Comparison of ENCODE assay signal across 25 cellular contexts in genomic region chr3:142977399-142977728, GRCh38. TPM values are rescaled to one million over a fixed set of nuclear protein-coding genes. Genes with fewer than 3 reads are reported as not detected.
DNase-seq lines count a peak whose midpoint lies in the region; ATAC-seq, FAIRE-seq and TF ChIP-seq lines count a peak whose summit lies in the region.
"Had no signal": no experiment of that assay in that cellular context is flagged by ENCODE, and none has a peak within 500 bp of the region (broad histone marks: within the 10 kb centered on the region; RNA-seq: fewer than 3 reads in every experiment).

No MANE protein-coding gene starts in this region.

- H4K20me1 ChIP-seq in astrocyte (ENCODE audit: insufficient read depth, low read length), result no peaks in the 10 kb centered on the region

- no peaks in the 10 kb centered on the region for H3K36me3 ChIP-seq in astrocyte (ENCODE audit: insufficient read depth, low read length)
- H3K36me3 ChIP-seq in colonic mucosa, result no peaks in the 10 kb centered on the region
- H3K36me3 ChIP-seq: esophagus muscularis mucosa, suprapubic skin had no signal

- H3K4me3 Mint-ChIP-seq in astrocyte (ENCODE audit: unreplicated experiment), result no peak overlapping the region
- H3K4me3 Mint-ChIP-seq: activated naive CD8-positive, alpha-beta T cell; B cell; immature natural killer cell; natural killer cell had no signal

- H3K27ac ChIP-seq in astrocyte (ENCODE audit: low read depth, low read length) (peak overlapping the region; percentile 34), colonic mucosa (no peak overlapping the region)
- H3K27ac ChIP-seq: dorsolateral prefrontal cortex, esophagus muscularis mucosa, SK-N-MC, suprapubic skin had no signal

- H3K4me1 Mint-ChIP-seq in astrocyte (ENCODE audit: low read depth, unreplicated experiment), result peaks cover 3% of the 10 kb centered on the region
- H3K4me1 Mint-ChIP-seq: B cell, immature natural killer cell, natural killer cell had no signal

- no peak for TF ChIP-seq CTCF in astrocyte (IDR thresholded peaks at IDR 0.05; ENCODE audit: insufficient read depth, low read depth, low read length)
- TF ChIP-seq CTCF in colonic mucosa (IDR thresholded peaks at IDR 0.05), result no peak

- H2AFZ ChIP-seq in astrocyte (ENCODE audit: low read depth, low read length), result no peak overlapping the region

- no peaks in the 10 kb centered on the region for H3K9me3 Mint-ChIP-seq in astrocyte (ENCODE audit: unreplicated experiment)
- H3K9me3 Mint-ChIP-seq: immature natural killer cell, natural killer cell had no signal

- intact Hi-C loops in colonic mucosa (cut with DNase I), result no loop called here

- H3K4me2 ChIP-seq in astrocyte (ENCODE audit: low read length), result peak overlapping the region; percentile 8

- H3K9me3 ChIP-seq in astrocyte (ENCODE audit: insufficient read depth, low read depth, low read length) (no peaks in the 10 kb centered on the region), colonic mucosa (no peaks in the 10 kb centered on the region)
- H3K9me3 ChIP-seq: Caco-2, esophagus muscularis mucosa, suprapubic skin had no signal

- H3K4me1 ChIP-seq in astrocyte (ENCODE audit: insufficient read depth, low read length) (peaks cover 6% of the 10 kb centered on the region), colonic mucosa (no peaks in the 10 kb centered on the region)
- H3K4me1 ChIP-seq: Caco-2 had no signal

- H3K27me3 ChIP-seq in astrocyte (ENCODE audit: insufficient read depth, low read length) (no peaks in the 10 kb centered on the region), colonic mucosa (no peaks in the 10 kb centered on the region)
- H3K27me3 ChIP-seq: suprapubic skin had no signal

- no peaks in the 10 kb centered on the region for H3K79me2 ChIP-seq in astrocyte (ENCODE audit: insufficient read depth, low read length)

- FAIRE-seq in astrocyte (lab: Jason Lieb, UNC), result no peak
- FAIRE-seq: GM12892, small intestine had no signal

- peak overlapping the region; percentile 83 for H3K27ac Mint-ChIP-seq in astrocyte (ENCODE audit: unreplicated experiment)
- H3K27ac Mint-ChIP-seq: activated naive CD8-positive, alpha-beta T cell; B cell; immature natural killer cell; natural killer cell had no signal

- H3K27me3 Mint-ChIP-seq in astrocyte (ENCODE audit: low read depth, unreplicated experiment), result peaks cover 6% of the 10 kb centered on the region

- peak; percentile 39 for DNase-seq in Daoy (ENCODE audit: low read depth)
- peak; percentile 30 for DNase-seq in HS-27A (ENCODE audit: low read depth)
- no peak for DNase-seq in astrocyte (ENCODE audit: low read depth)
- DNase-seq in kidney tubule cell (ENCODE audit: low spot score), result peak; percentile 82
- DNase-seq in NCI-H2171 treated with DMSO at 0.1 percent for 48 hours (lab: John Stamatoyannopoulos, UW), result no peak
- no peak for DNase-seq in colonic mucosa
- no peak for DNase-seq in HK-2 (ENCODE audit: unreplicated experiment)
- DNase-seq: activated CD4-positive, CD25-positive, alpha-beta regulatory T cell treated with anti-CD3 and anti-CD28 coated beads, Interleukin-2, amount 50 U/mL, for 72 hours; Caco-2; immature natural killer cell; natural killer cell; stimulated activated CD8-positive, alpha-beta memory T cell treated with anti-CD3 and anti-CD28 coated beads, Interleukin-4, amount 100 ng/mL, for 48 hours; T-helper 9 cell had no signal

- H3K36me3 Mint-ChIP-seq in astrocyte (ENCODE audit: low read depth, unreplicated experiment), result no peaks in the 10 kb centered on the region
- H3K36me3 Mint-ChIP-seq: activated naive CD8-positive, alpha-beta T cell; immature natural killer cell; natural killer cell had no signal

- H3K4me3 ChIP-seq in astrocyte (ENCODE audit: insufficient read depth, low read depth, low read length), result no peak overlapping the region
- no peak overlapping the region for H3K4me3 ChIP-seq in colonic mucosa
- H3K4me3 ChIP-seq: dorsolateral prefrontal cortex, esophagus muscularis mucosa, SK-N-MC, suprapubic skin had no signal

- no peak for ATAC-seq in GM21367 (IDR thresholded peaks at IDR 0.05; ENCODE audit: unreplicated experiment)

- no peak overlapping the region for H3K9ac ChIP-seq in astrocyte (ENCODE audit: low read length)
- H3K9ac ChIP-seq in colonic mucosa (ENCODE audit: low read depth in 2 of 2, low read length in 2 of 2), result no peak overlapping the region

RNA-seq across cellular contexts. Expression of gene PAQR9, which starts 13.9 kb away (rescaled TPM):
- total RNA-seq in Daoy (2014; rRNA removed; shearing (Covaris generic)), result 0.17 TPM in 1 of 2 replicates, not detected in the other
- total RNA-seq in astrocyte (0.22 and 0.23 TPM in 2 replicates), colonic mucosa (not detected)
- total RNA-seq: activated CD8-positive, alpha-beta memory T cell treated with anti-CD3 and anti-CD28 coated beads for 36 hours; B cell; Caco-2; esophagus muscularis mucosa; natural killer cell; OCI-LY7; posterior vena cava; suprapubic skin had no signal

RNA-seq across cellular contexts. Expression of gene U2SURP, which starts 24.0 kb away (rescaled TPM):
- 135 and 156 TPM in 2 replicates for total RNA-seq in Daoy (2014; rRNA removed; shearing (Covaris generic))
- total RNA-seq in astrocyte (106 and 109 TPM in 2 replicates), colonic mucosa (10 to 100 TPM; 59.4 to 70.2 TPM)

Comparison
In these comparisons a context has a peak if more than half of its experiments do, and no peak if none do; other contexts are left out.
1. DNase-seq: peak in Daoy (single experiment), HS-27A (single experiment) and kidney tubule cell (single experiment); none in astrocyte (single experiment), NCI-H2171 treated with DMSO at 0.1 percent for 48 hours (single experiment), colonic mucosa (single experiment) and HK-2 (single experiment).